ENCODE assay signal across 9 cellular contexts in genomic region chr7:100099452-100099851, GRCh38. TPM values are rescaled to one million over a fixed set of nuclear protein-coding genes. Genes with fewer than 3 reads are reported as not detected.
A peak's percentile ranks its signal among the peaks of the same experiment; 100 is the strongest.
DNase-seq lines count a peak whose midpoint lies in the region; ATAC-seq lines count a peak whose summit lies in the region.
"Had no signal": no experiment of that assay in that cellular context is flagged by ENCODE, and none has a peak within 500 bp of the region (broad histone marks: within the 10 kb centered on the region; RNA-seq: fewer than 3 reads in every experiment).

No MANE protein-coding gene starts in this region.

- H3K4me1 ChIP-seq in iPS-18a (ENCODE audit: control insufficient read depth, low read depth, low read length) = peaks cover 5% of the 10 kb centered on the region

- H3K36me3 ChIP-seq in iPS-18a (ENCODE audit: control insufficient read depth, low read depth, low read length) = peaks cover 57% of the 10 kb centered on the region

- peak overlapping the region; percentile 97 for H3K4me3 ChIP-seq in iPS-18a (ENCODE audit: low read length)

- H3K27ac Mint-ChIP-seq in activated CD4-positive, alpha-beta T cell treated with anti-CD3 and anti-CD28 coated beads, Interleukin-2, amount 10 ng/mL, durations not matched to agents 7 days and 5 days = peak overlapping the region; percentile 93
- H3K27ac Mint-ChIP-seq in activated T-helper 17 cell treated with anti-CD3 and anti-CD28 coated beads, Interleukin-2, amount 50 U/mL, for 72 hours = peak overlapping the region; percentile 90

- peak overlapping the region; percentile 100 for H3K9ac ChIP-seq in iPS-18a (ENCODE audit: low read length)

- no peak for DNase-seq in activated CD4-positive, alpha-beta T cell treated with anti-CD3 and anti-CD28 coated beads, Interleukin-2, amount 10 ng/mL, durations not matched to agents 7 days and 5 days
- DNase-seq in activated CD4-positive, alpha-beta T cell treated with anti-CD3 and anti-CD28 coated beads, Interleukin-2, amount 50 U/mL, for 48 hours = no peak
- DNase-seq in substantia nigra (lab: John Stamatoyannopoulos, UW) (no peak), islet precursor cell (no peak), NCI-H1092 (lab: John Stamatoyannopoulos, UW) (no peak)
- DNase-seq: activated CD4-positive, alpha-beta T cell treated with anti-CD3 and anti-CD28 coated beads, Interleukin-2, amount 50 U/mL, for 1 hour had no signal

- H3K27me3 ChIP-seq in iPS-18a (ENCODE audit: control insufficient read depth, insufficient read depth, low read length) = no peaks in the 10 kb centered on the region

- peaks cover 64% of the 10 kb centered on the region for H3K36me3 Mint-ChIP-seq in activated CD4-positive, alpha-beta T cell treated with anti-CD3 and anti-CD28 coated beads, Interleukin-2, amount 10 ng/mL, durations not matched to agents 7 days and 5 days (ENCODE audit: low read depth)
- peaks cover 86% of the 10 kb centered on the region for H3K36me3 Mint-ChIP-seq in activated T-helper 17 cell treated with anti-CD3 and anti-CD28 coated beads, Interleukin-2, amount 50 U/mL, for 72 hours (ENCODE audit: low read depth)

- H3K9me3 ChIP-seq in iPS-18a (ENCODE audit: control insufficient read depth, low read depth, low read length) = no peaks in the 10 kb centered on the region

- POLR2A ChIA-PET in activated CD4-positive, alpha-beta T cell treated with anti-CD3 and anti-CD28 coated beads, Interleukin-2, amount 10 ng/mL, durations not matched to agents 7 days and 5 days (lab: Charles Lee) = interaction anchor here (1.2 to 1.3 kb wide), 2 partner anchors 11 to 27 kb away, joined by 3 to 4 read pairs; partner anchors contain the start of genes COPS6 and MBLAC1

- H3K4me1 Mint-ChIP-seq in activated CD4-positive, alpha-beta T cell treated with anti-CD3 and anti-CD28 coated beads, Interleukin-2, amount 10 ng/mL, durations not matched to agents 7 days and 5 days = peaks cover 48% of the 10 kb centered on the region
- peaks cover 28% of the 10 kb centered on the region for H3K4me1 Mint-ChIP-seq in activated T-helper 17 cell treated with anti-CD3 and anti-CD28 coated beads, Interleukin-2, amount 50 U/mL, for 72 hours

- peak overlapping the region; percentile 91 for H3K4me3 Mint-ChIP-seq in activated CD4-positive, alpha-beta T cell treated with anti-CD3 and anti-CD28 coated beads, Interleukin-2, amount 10 ng/mL, durations not matched to agents 7 days and 5 days
- H3K4me3 Mint-ChIP-seq in activated T-helper 17 cell treated with anti-CD3 and anti-CD28 coated beads, Interleukin-2, amount 50 U/mL, for 72 hours = peak overlapping the region; percentile 89

- CTCF ChIA-PET in activated CD4-positive, alpha-beta T cell treated with anti-CD3 and anti-CD28 coated beads, Interleukin-2, amount 10 ng/mL, durations not matched to agents 7 days and 5 days (lab: Charles Lee) = interaction anchor here (0.6 to 0.9 kb wide), 3 partner anchors 9 to 68 kb away, joined by 4 to 7 read pairs (median 5); no protein-coding TSS in a partner anchor

- no peaks in the 10 kb centered on the region for H3K27me3 Mint-ChIP-seq in activated CD4-positive, alpha-beta T cell treated with anti-CD3 and anti-CD28 coated beads, Interleukin-2, amount 10 ng/mL, durations not matched to agents 7 days and 5 days
- H3K27me3 Mint-ChIP-seq in activated T-helper 17 cell treated with anti-CD3 and anti-CD28 coated beads, Interleukin-2, amount 50 U/mL, for 72 hours = no peaks in the 10 kb centered on the region

- no peaks in the 10 kb centered on the region for H3K9me3 Mint-ChIP-seq in activated CD4-positive, alpha-beta T cell treated with anti-CD3 and anti-CD28 coated beads, Interleukin-2, amount 10 ng/mL, durations not matched to agents 7 days and 5 days
- no peaks in the 10 kb centered on the region for H3K9me3 Mint-ChIP-seq in activated T-helper 17 cell treated with anti-CD3 and anti-CD28 coated beads, Interleukin-2, amount 50 U/mL, for 72 hours

- no peak for ATAC-seq in activated T-helper 17 cell treated with anti-CD3 and anti-CD28 coated beads, Interleukin-2, amount 50 U/mL, for 72 hours (replicated peaks)
- no peak for ATAC-seq in GM18858 (IDR thresholded peaks at IDR 0.05; ENCODE audit: unreplicated experiment)

- H3K27ac ChIP-seq in iPS-18a (ENCODE audit: low read length) (peak overlapping the region; percentile 99), substantia nigra (ENCODE audit: low read depth, low read length, poor library complexity, severe bottlenecking) (peak overlapping the region; percentile 88)

RNA-seq across cellular contexts. Expression of gene MCM7, which starts 1.7 kb away (rescaled TPM):
- total RNA-seq in activated CD4-positive, alpha-beta T cell treated with anti-CD3 and anti-CD28 coated beads, Interleukin-2, amount 10 ng/mL, durations not matched to agents 7 days and 5 days = 100 to 1,000 TPM; 292 to 321 TPM
- total RNA-seq in activated T-helper 17 cell treated with anti-CD3 and anti-CD28 coated beads, Interleukin-2, amount 50 U/mL, for 72 hours = 100 to 1,000 TPM; 205 to 388 TPM

RNA-seq across cellular contexts. Expression of gene AP4M1, which starts 2.0 kb away (rescaled TPM):
- total RNA-seq in activated CD4-positive, alpha-beta T cell treated with anti-CD3 and anti-CD28 coated beads, Interleukin-2, amount 10 ng/mL, durations not matched to agents 7 days and 5 days = 10 to 100 TPM; 13.1 to 14.1 TPM
- 10 to 100 TPM in 1 of 2 donors, 1 to 10 TPM in 1; 8.2 to 12.7 TPM for total RNA-seq in activated T-helper 17 cell treated with anti-CD3 and anti-CD28 coated beads, Interleukin-2, amount 50 U/mL, for 72 hours

RNA-seq across cellular contexts. Expression of gene COPS6, which starts 10.7 kb away (rescaled TPM):
- 10 to 100 TPM; 80.6 to 97.1 TPM for total RNA-seq in activated CD4-positive, alpha-beta T cell treated with anti-CD3 and anti-CD28 coated beads, Interleukin-2, amount 10 ng/mL, durations not matched to agents 7 days and 5 days
- 100 to 1,000 TPM in 1 of 2 donors, 10 to 100 TPM in 1; 79.1 to 108 TPM for total RNA-seq in activated T-helper 17 cell treated with anti-CD3 and anti-CD28 coated beads, Interleukin-2, amount 50 U/mL, for 72 hours

RNA-seq across cellular contexts. Expression of gene ZNF3, which starts 17.9 kb away (rescaled TPM):
- 10 to 100 TPM; 24.5 to 28.3 TPM for total RNA-seq in activated CD4-positive, alpha-beta T cell treated with anti-CD3 and anti-CD28 coated beads, Interleukin-2, amount 10 ng/mL, durations not matched to agents 7 days and 5 days
- 10 to 100 TPM; 16.9 to 17.1 TPM for total RNA-seq in activated T-helper 17 cell treated with anti-CD3 and anti-CD28 coated beads, Interleukin-2, amount 50 U/mL, for 72 hours

RNA-seq across cellular contexts. Expression of gene TAF6, which starts 19.7 kb away (rescaled TPM):
- 10 to 100 TPM; 60.1 to 65.5 TPM for total RNA-seq in activated CD4-positive, alpha-beta T cell treated with anti-CD3 and anti-CD28 coated beads, Interleukin-2, amount 10 ng/mL, durations not matched to agents 7 days and 5 days
- 10 to 100 TPM; 29.6 to 55.0 TPM for total RNA-seq in activated T-helper 17 cell treated with anti-CD3 and anti-CD28 coated beads, Interleukin-2, amount 50 U/mL, for 72 hours
